2 cellular contexts compared by ENCODE assay signal in genomic region chr18:49238433-49239042, GRCh38.
A peak's percentile ranks its signal among the peaks of the same experiment; 100 is the strongest.
TF ChIP-seq lines count a peak whose summit lies in the region.

No MANE protein-coding gene starts in this region.

TF ChIP-seq in Ishikawa, 13 proteins besides CTCF, POLR2A, EP300 and RAD21 (continued from another document):
- no peak for TF ChIP-seq REST (IDR thresholded peaks at IDR 0.05; ENCODE audit: low read depth)
TF ChIP-seq in Ishikawa: peak in this region for 0.

TF ChIP-seq in HepG2, 621 proteins besides CTCF, POLR2A, EP300 and RAD21 (continued from another document):
- TF ChIP-seq TIGD3 (CRISPR knock-in tag; IDR thresholded peaks at IDR 0.05; ENCODE audit: borderline replicate concordance) (no peak), PITX1 (CRISPR knock-in tag; IDR thresholded peaks at IDR 0.05) (no peak), TOE1 (CRISPR knock-in tag; IDR thresholded peaks at IDR 0.05) (no peak), ZNF510 (CRISPR knock-in tag; IDR thresholded peaks at IDR 0.05; ENCODE audit: low read depth) (no peak), FOXJ3 (CRISPR knock-in tag; IDR thresholded peaks at IDR 0.05; ENCODE audit: borderline replicate concordance) (no peak), FOXP4 (CRISPR knock-in tag; IDR thresholded peaks at IDR 0.05) (no peak), ZNF556 (CRISPR knock-in tag; IDR thresholded peaks at IDR 0.05; ENCODE audit: borderline replicate concordance) (no peak), ZNF329 (CRISPR knock-in tag; IDR thresholded peaks at IDR 0.05; ENCODE audit: low read depth) (no peak), SIX1 (CRISPR knock-in tag; IDR thresholded peaks at IDR 0.05; ENCODE audit: borderline replicate concordance) (peak; percentile 66; the same call in 1 of the 2 replicates), SMAD1 (CRISPR knock-in tag; IDR thresholded peaks at IDR 0.05; ENCODE audit: borderline replicate concordance, low read depth) (no peak), ZNF3 (CRISPR knock-in tag; IDR thresholded peaks at IDR 0.05) (peak; percentile 94), ZNF430 (CRISPR knock-in tag; IDR thresholded peaks at IDR 0.05) (no peak), STAG1 (CRISPR knock-in tag; IDR thresholded peaks at IDR 0.05) (peak; percentile 78), GATAD1 (CRISPR knock-in tag; IDR thresholded peaks at IDR 0.05) (no peak), TBP (CRISPR knock-in tag; IDR thresholded peaks at IDR 0.05) (no peak), ZNF274 (CRISPR knock-in tag; IDR thresholded peaks at IDR 0.05) (no peak), HOXD1 (CRISPR knock-in tag; IDR thresholded peaks at IDR 0.05) (no peak), RFX5 (IDR thresholded peaks at IDR 0.05; ENCODE audit: low read depth, low read length) (no peak), ZBTB38 (CRISPR knock-in tag; IDR thresholded peaks at IDR 0.05) (no peak), ZNF660 (CRISPR knock-in tag; IDR thresholded peaks at IDR 0.05; ENCODE audit: borderline replicate concordance, low read depth) (no peak), ZNF232 (CRISPR knock-in tag; IDR thresholded peaks at IDR 0.05; ENCODE audit: borderline replicate concordance) (no peak), CENPX (CRISPR knock-in tag; IDR thresholded peaks at IDR 0.05) (no peak), ZNF282 (IDR thresholded peaks at IDR 0.05; ENCODE audit: partially characterized antibody) (no peak), ZNF326 (CRISPR knock-in tag; IDR thresholded peaks at IDR 0.05; ENCODE audit: borderline replicate concordance) (no peak), SMC3 (IDR thresholded peaks at IDR 0.05; ENCODE audit: low read length) (peak; percentile 44; the same call in 1 of the 2 replicates)
